Comparison of ENCODE assay signal across 8 cellular contexts in the genomic region with DNA sequence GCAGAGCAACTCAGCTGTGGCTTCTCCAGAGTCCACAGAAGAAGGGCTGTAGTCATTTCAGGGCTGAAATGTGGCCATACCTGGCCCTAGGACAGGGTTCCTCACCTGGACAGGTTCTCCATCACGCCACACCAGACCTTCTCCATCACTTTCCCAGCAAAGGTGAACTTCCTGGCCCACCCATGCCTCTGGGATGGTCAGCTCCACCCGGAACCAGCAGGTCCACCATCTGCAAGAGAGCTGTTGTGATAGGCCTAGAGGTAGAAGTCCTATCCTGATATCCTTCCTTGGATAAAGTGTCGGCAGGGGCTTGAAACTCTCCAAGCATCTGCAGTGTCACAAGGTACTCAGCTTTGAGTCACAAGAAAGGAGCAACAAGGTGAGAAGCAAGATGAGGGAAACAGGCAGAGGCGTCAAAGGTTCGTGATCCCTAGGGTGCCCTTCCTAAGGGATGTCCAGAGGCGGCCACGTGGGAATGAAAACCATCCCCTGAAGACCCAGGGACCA. TPM values are rescaled to one million over a fixed set of nuclear protein-coding genes. Genes with fewer than 3 reads are reported as not detected.
A peak's percentile ranks its signal among the peaks of the same experiment; 100 is the strongest.
DNase-seq lines count a peak whose midpoint lies in the region; ATAC-seq and TF ChIP-seq lines count a peak whose summit lies in the region.

No MANE protein-coding gene starts in this region.

- no peaks in the 10 kb centered on the region for H3K23me2 ChIP-seq in H9 (ENCODE audit: insufficient read length, low read depth, low read length, poor library complexity, severe bottlenecking)

- H2BK12ac ChIP-seq in H9 (ENCODE audit: insufficient read length, low read depth, low read length): no peak overlapping the region

- POLR2A ChIA-PET in activated B cell treated with CpG ODN at 0.5 μM for 24 hours (lab: Charles Lee): interaction anchor here (0.6 to 3.1 kb wide), 30 partner anchors 7 to 1623 kb away, joined by 3 to 78 read pairs (median 6); partner anchors contain the start of genes CLK3, COMMD4, COX5A and IMP3

- CTCF ChIA-PET in activated B cell treated with CpG ODN at 0.5 μM for 24 hours (lab: Charles Lee): interaction anchor here (0.6 to 3.1 kb wide), 28 partner anchors 12 to 434 kb away, joined by 3 to 29 read pairs (median 6); partner anchors contain the start of genes IMP3, NEIL1, PTPN9 and SIN3A

- ATAC-seq in activated B cell treated with CpG ODN at 0.5 μM for 24 hours (ENCODE audit: low read depth) (no peak), right cardiac atrium (no peak), left colon (no peak), GM21447 (IDR thresholded peaks at IDR 0.05; ENCODE audit: unreplicated experiment) (no peak)

- H3K79me1 ChIP-seq in H9 (ENCODE audit: insufficient read depth, low read depth, low read length, poor library complexity, severe bottlenecking): no peaks in the 10 kb centered on the region

- H3K9ac ChIP-seq in H9 (ENCODE audit: extremely low read depth, insufficient read length, low read length) (no peak overlapping the region), skeletal muscle tissue (ENCODE audit: low read depth in 1 of 3, low read length in 3 of 3) (peak overlapping the region; percentile 93 to 99 (median 98))

- no peak for TF ChIP-seq CTCF in H9 (conservative IDR thresholded peaks at IDR 0.05)
- no peak for TF ChIP-seq CTCF in activated B cell treated with CpG ODN at 0.5 μM for 24 hours (IDR thresholded peaks at IDR 0.05)

- no peaks in the 10 kb centered on the region for H3K9me3 ChIP-seq in H9 (ENCODE audit: control insufficient read depth, low read depth, low read length)
- no peaks in the 10 kb centered on the region for H3K9me3 ChIP-seq in right cardiac atrium (ENCODE audit: control insufficient read depth, low read length)
- H3K9me3 ChIP-seq in skeletal muscle tissue (ENCODE audit: control insufficient read depth in 3 of 3, low read length in 3 of 3): no peaks in the 10 kb centered on the region

- no peak overlapping the region for H3K23ac ChIP-seq in H9 (ENCODE audit: insufficient read length, low read depth, low read length)

- H3K4ac ChIP-seq in H9 (ENCODE audit: low read depth, low read length): no peak overlapping the region

- WGBS in H9 (ENCODE audit: extremely low coverage, insufficient read length, low lambda C conversion rate): no CpG with 5 or more reads among the region's 7 CpGs
- WGBS in right cardiac atrium: 37% methylated on average over 7 of the region's 7 CpGs

- no peak overlapping the region for H3T11ph ChIP-seq in H9 (ENCODE audit: low read length)

- peak overlapping the region; percentile 90 for H3K4me3 ChIP-seq in right cardiac atrium (ENCODE audit: low read length)
- peak overlapping the region; percentile 83 to 94 (median 92) for H3K4me3 ChIP-seq in skeletal muscle tissue (ENCODE audit: low read length in 3 of 3)

- H3K27me3 ChIP-seq in H9 (ENCODE audit: insufficient read depth, low read length): no peaks in the 10 kb centered on the region
- H3K27me3 ChIP-seq in right cardiac atrium (ENCODE audit: control insufficient read depth, insufficient read depth): no peaks in the 10 kb centered on the region
- H3K27me3 ChIP-seq in skeletal muscle tissue (ENCODE audit: control insufficient read depth in 3 of 3, insufficient read depth in 3 of 3, low read length in 3 of 3): no peaks in the 10 kb centered on the region

- H3K4me1 Mint-ChIP-seq in H9 (peaks cover 19 to 20% of the 10 kb centered on the region in 2 experiments), activated B cell treated with CpG ODN at 0.5 μM for 24 hours (peaks cover 26% of the 10 kb centered on the region)

- H3K36me3 Mint-ChIP-seq in H9 (ENCODE audit: insufficient read depth in 1 of 3, low read depth in 3 of 3) (peaks cover 19 to 48% (median 43%) of the 10 kb centered on the region in 3 experiments; a peak in 6 of 7 replicates), activated B cell treated with CpG ODN at 0.5 μM for 24 hours (ENCODE audit: low read depth) (peaks cover 55% of the 10 kb centered on the region)

- H3K79me2 ChIP-seq in H9 (ENCODE audit: insufficient read depth, low read length): no peaks in the 10 kb centered on the region

- no peak overlapping the region for H3K18ac ChIP-seq in H9 (ENCODE audit: insufficient read length, low read depth, low read length)

- H3K56ac ChIP-seq in H9 (ENCODE audit: insufficient read length, low read depth, low read length): no peak overlapping the region

- intact Hi-C loops in activated B cell treated with CpG ODN at 0.5 μM for 24 hours (cut with micrococcal nuclease) (no loop called here), right cardiac atrium (cut with DNase I) (no loop called here), left colon (cut with DNase I, micrococcal nuclease) (loop anchor here in 1 of 2 donors (10.0 kb wide), 1 partner anchor 267 kb away; no protein-coding TSS in a partner anchor)

- peak overlapping the region; percentile 87 to 91 for H3K4me3 Mint-ChIP-seq in H9
- H3K4me3 Mint-ChIP-seq in activated B cell treated with CpG ODN at 0.5 μM for 24 hours: peak overlapping the region; percentile 90

- no peak overlapping the region for H2BK120ac ChIP-seq in H9 (ENCODE audit: low read depth, low read length, poor library complexity, severe bottlenecking)

- no peak for DNase-seq in H9
- no peak for DNase-seq in activated B cell treated with CpG ODN at 0.5 μM for 24 hours
- no peak for DNase-seq in right cardiac atrium
- no peak for DNase-seq in nucleus accumbens (lab: John Stamatoyannopoulos, UW)
- DNase-seq in left colon: no peak
- DNase-seq in middle frontal gyrus (ENCODE audit: extremely low spot score, low spot score): no peak

- no peak overlapping the region for H2BK5ac ChIP-seq in H9 (ENCODE audit: insufficient read length, low read length)

- H3K9me3 Mint-ChIP-seq in H9 (no peaks in the 10 kb centered on the region), activated B cell treated with CpG ODN at 0.5 μM for 24 hours (no peaks in the 10 kb centered on the region)

- H2AFZ ChIP-seq in H9 (ENCODE audit: low read length): no peak overlapping the region

- no peak overlapping the region for H4K91ac ChIP-seq in H9 (ENCODE audit: insufficient read length, low read depth, low read length)

- H4K5ac ChIP-seq in H9 (ENCODE audit: insufficient read length, low read depth, low read length): no peak overlapping the region

- H3K4me1 ChIP-seq in H9 (ENCODE audit: insufficient read depth, low read length): no peaks in the 10 kb centered on the region; the same call in 1 of the 2 replicates
- H3K4me1 ChIP-seq in right cardiac atrium (ENCODE audit: control insufficient read depth, insufficient read depth, low read length): peaks cover 9% of the 10 kb centered on the region
- peaks cover 20 to 22% (median 22%) of the 10 kb centered on the region in 3 donors for H3K4me1 ChIP-seq in skeletal muscle tissue (ENCODE audit: control insufficient read depth in 3 of 3, insufficient read depth in 3 of 3, low read length in 3 of 3)

- peaks cover 1% of the 10 kb centered on the region; the same call in 1 of the 2 replicates for H3K27me3 Mint-ChIP-seq in H9 (ENCODE audit: low read depth)
- no peaks in the 10 kb centered on the region for H3K27me3 Mint-ChIP-seq in activated B cell treated with CpG ODN at 0.5 μM for 24 hours

- H2AK5ac ChIP-seq in H9 (ENCODE audit: insufficient read length, low read length): no peak overlapping the region

- no peak overlapping the region for H4K8ac ChIP-seq in H9 (replicated peaks; ENCODE audit: insufficient read length, low read depth, low read length)

- H3K14ac ChIP-seq in H9 (ENCODE audit: insufficient read depth, low read length): no peak overlapping the region

- H3K27ac ChIP-seq in H9 (ENCODE audit: insufficient read length, low read depth, low read length) (no peak overlapping the region), right cardiac atrium (ENCODE audit: low read length) (no peak overlapping the region), skeletal muscle tissue (ENCODE audit: low read depth, low read length) (peak overlapping the region; percentile 94)

- H3K27ac Mint-ChIP-seq in H9 (no peak overlapping the region), activated B cell treated with CpG ODN at 0.5 μM for 24 hours (peak overlapping the region; percentile 92)

- H2BK15ac ChIP-seq in H9 (ENCODE audit: low read depth, low read length): no peak overlapping the region

- peaks cover 46 to 55% (median 53%) of the 10 kb centered on the region in 3 donors for H3K36me3 ChIP-seq in skeletal muscle tissue (ENCODE audit: control insufficient read depth in 3 of 3, insufficient read depth in 3 of 3, low read length in 3 of 3)

- peak overlapping the region; percentile 21 for H3K4me2 ChIP-seq in H9 (ENCODE audit: insufficient read depth, insufficient read length, low read length)

- no peaks in the 10 kb centered on the region for H4K20me1 ChIP-seq in H9 (ENCODE audit: control insufficient read depth, insufficient read depth, insufficient read length)

- no peak overlapping the region for H2BK20ac ChIP-seq in H9 (ENCODE audit: low read depth, low read length, poor library complexity, severe bottlenecking)

RNA-seq across cellular contexts. Expression of gene MAN2C1, which starts 0.9 kb away (rescaled TPM):
- total RNA-seq in H9 (2021) (106 and 112 TPM in 2 replicates), activated B cell treated with CpG ODN at 0.5 μM for 24 hours (187 and 213 TPM in 2 replicates), right cardiac atrium (100 to 1,000 TPM; 122 to 175 (median 135) TPM), skeletal muscle tissue (80.4 TPM), left colon (100 to 1,000 TPM; 192 to 211 TPM)
- polyA plus RNA-seq in right cardiac atrium: 131 TPM

RNA-seq across cellular contexts. Expression of gene NEIL1, which starts 20.6 kb away (rescaled TPM):
- 16.1 and 16.5 TPM in 2 replicates for total RNA-seq in H9 (2021)
- 25.5 and 35.8 TPM in 2 replicates for total RNA-seq in activated B cell treated with CpG ODN at 0.5 μM for 24 hours
- total RNA-seq in right cardiac atrium: 10 to 100 TPM; 12.2 to 22.3 (median 14.0) TPM
- 17.1 TPM for polyA plus RNA-seq in right cardiac atrium
- total RNA-seq in skeletal muscle tissue: 4.7 TPM
- 10 to 100 TPM; 40.7 to 51.5 TPM for total RNA-seq in left colon

RNA-seq across cellular contexts. Expression of gene COMMD4, which starts 31.6 kb away (rescaled TPM):
- total RNA-seq in H9 (2021) (146 and 159 TPM in 2 replicates), activated B cell treated with CpG ODN at 0.5 μM for 24 hours (51.8 and 54.7 TPM in 2 replicates), right cardiac atrium (10 to 100 TPM; 33.7 to 39.3 (median 38.1) TPM), skeletal muscle tissue (13.6 TPM), left colon (10 to 100 TPM; 72.3 to 73.4 TPM)
- 52.1 TPM for polyA plus RNA-seq in right cardiac atrium
